17 cellular contexts compared by ENCODE assay signal in the genomic region with DNA sequence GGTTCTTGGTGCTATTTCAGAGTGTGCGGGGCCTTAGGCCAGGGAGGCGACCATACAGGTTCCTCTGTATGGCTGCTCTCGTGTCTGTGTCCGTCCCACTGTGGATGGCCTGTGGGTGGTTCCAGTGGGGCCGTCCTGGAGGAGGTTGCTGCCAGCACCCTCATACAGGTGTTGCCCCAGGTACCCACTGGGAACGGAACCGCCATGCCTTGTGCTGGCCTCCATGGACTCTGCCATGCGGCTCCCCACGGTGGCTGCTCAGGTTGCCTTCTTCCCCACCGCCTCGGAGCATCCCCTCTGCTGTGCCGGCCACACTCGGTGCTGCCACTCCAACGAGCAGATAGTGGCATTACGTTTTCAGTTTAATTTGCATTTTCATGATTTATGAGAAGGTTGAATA.
DNase-seq lines count a peak whose midpoint lies in the region; ATAC-seq and TF ChIP-seq lines count a peak whose summit lies in the region.
"Had no signal": no experiment of that assay in that cellular context is flagged by ENCODE, and none has a peak within 500 bp of the region (broad histone marks: within the 10 kb centered on the region; RNA-seq: fewer than 3 reads in every experiment).

No MANE protein-coding gene starts in this region.

- no peak for ATAC-seq in stimulated activated memory B cell treated with anti-CD40 and anti-IgM and Interleukin-4, amounts not matched to agents 10 μg/mL and 1 μg/mL and 100 μg/mL, for 72 hours
- ATAC-seq in SK-N-SH treated with all-trans-retinoic acid at 6 μM for 48 hours = no peak
- no peak for ATAC-seq in body of pancreas

- H3K9me3 ChIP-seq in endodermal cell (ENCODE audit: control insufficient read depth, low read length) = no peaks in the 10 kb centered on the region
- H3K9me3 ChIP-seq in neuronal stem cell (replicated peaks in 1 of 2; ENCODE audit: control insufficient read depth in 2 of 2, insufficient read depth in 1 of 2, low read depth in 1 of 2, low read length in 2 of 2) = peaks cover 0 to 3% of the 10 kb centered on the region in 2 donors
- H3K9me3 ChIP-seq in body of pancreas = no peaks in the 10 kb centered on the region
- H3K9me3 ChIP-seq: HAP-1 had no signal

- no peak overlapping the region for H2BK12ac ChIP-seq in neuronal stem cell (ENCODE audit: low read length)

- H3K4me3 ChIP-seq in endodermal cell (ENCODE audit: low read length) (no peak overlapping the region), neuronal stem cell (ENCODE audit: low read length in 2 of 2) (no peak overlapping the region), body of pancreas (no peak overlapping the region)
- H3K4me3 ChIP-seq: BLaER1, GM23248, HAP-1 had no signal

- H3K36me3 ChIP-seq in endodermal cell (ENCODE audit: control insufficient read depth, insufficient read depth, low read length) = peaks cover 62% of the 10 kb centered on the region
- H3K36me3 ChIP-seq in neuronal stem cell (replicated peaks in 1 of 2; ENCODE audit: control insufficient read depth in 2 of 2, insufficient read depth in 2 of 2, low read length in 2 of 2) = peaks cover 38 to 86% of the 10 kb centered on the region in 2 donors
- peaks cover 9 to 12% of the 10 kb centered on the region in 2 donors for H3K36me3 ChIP-seq in body of pancreas (replicated peaks in 1 of 2; ENCODE audit: insufficient read depth in 1 of 2, low read depth in 2 of 2)

- DNase-seq in activated effector memory CD4-positive, alpha-beta T cell treated with anti-CD3 and anti-CD28 coated beads, Interleukin-2, amount 50 U/mL, for 16 hours = peak; percentile 54
- DNase-seq in activated effector memory CD4-positive, alpha-beta T cell treated with Interleukin-2 at 50 U/mL for 16 hours = no peak
- peak; percentile 44 for DNase-seq in endodermal cell
- no peak for DNase-seq in neuronal stem cell (ENCODE audit: low spot score)
- no peak for DNase-seq in cerebellar nuclear complex (lab: John Stamatoyannopoulos, UW)
- DNase-seq in body of pancreas = no peak
- DNase-seq: 8988T; CD4-positive, alpha-beta memory T cell; DMS153; DMS79; GDM1; GM23248 had no signal

- no peak overlapping the region for H2BK5ac ChIP-seq in neuronal stem cell (ENCODE audit: low read length)

- H3K36me3 Mint-ChIP-seq in endodermal cell (ENCODE audit: low read depth) = peaks cover 64% of the 10 kb centered on the region
- peaks cover 85% of the 10 kb centered on the region for H3K36me3 Mint-ChIP-seq in stimulated activated memory B cell treated with anti-CD40 and anti-IgM and Interleukin-4, amounts not matched to agents 10 μg/mL and 1 μg/mL and 100 μg/mL, for 72 hours

- H3K4me1 ChIP-seq in endodermal cell (ENCODE audit: control insufficient read depth, insufficient read depth, low read length) (peaks cover 3% of the 10 kb centered on the region), neuronal stem cell (ENCODE audit: control insufficient read depth in 2 of 2, insufficient read depth in 1 of 2, low read depth in 1 of 2, low read length in 2 of 2) (peaks cover 3 to 11% of the 10 kb centered on the region in 2 donors), body of pancreas (no peaks in the 10 kb centered on the region)
- H3K4me1 ChIP-seq: HAP-1 had no signal

- TF ChIP-seq CTCF in endodermal cell (conservative IDR thresholded peaks at IDR 0.05) (no peak), body of pancreas (IDR thresholded peaks at IDR 0.05) (no peak)

- no peak overlapping the region for H3K14ac ChIP-seq in neuronal stem cell (ENCODE audit: low read length)

- H3K9ac ChIP-seq in endodermal cell (ENCODE audit: extremely low read depth, low read length, poor library complexity, severe bottlenecking) (no peak overlapping the region), neuronal stem cell (ENCODE audit: low read depth, low read length, poor library complexity) (peak overlapping the region; percentile 22)
- H3K9ac ChIP-seq: BLaER1, GM23248 had no signal

- no peak for TF ChIP-seq POLR2A in body of pancreas (IDR thresholded peaks at IDR 0.05)

- H2BK15ac ChIP-seq in neuronal stem cell (ENCODE audit: low read length) = no peak overlapping the region

- 94 to 97% methylated on average over 6 to 15 of the region's 15 CpGs for WGBS in endodermal cell (ENCODE audit: insufficient coverage in 1 of 2, insufficient read length in 1 of 2), 2 experiments
- no CpG with 5 or more reads among the region's 15 CpGs for WGBS in neuronal stem cell (ENCODE audit: extremely low coverage in 2 of 2, insufficient read length in 2 of 2, insufficient replicate concordance in 1 of 2), 2 donors
- whole genome bisulfite sequencing in body of pancreas, 2 donors = 93% methylated on average over 14 to 15 of the region's 15 CpGs

- peak overlapping the region; percentile 75 for H3K23ac ChIP-seq in neuronal stem cell (ENCODE audit: low read depth, low read length, poor library complexity)

- no peak overlapping the region for H3K4ac ChIP-seq in neuronal stem cell (ENCODE audit: low read length)

- H2AFZ ChIP-seq in neuronal stem cell (ENCODE audit: low read length) = no peak overlapping the region
- H2AFZ ChIP-seq: GM23248 had no signal

- H3K27me3 ChIP-seq in endodermal cell (ENCODE audit: control insufficient read depth, insufficient read depth, low read length, poor library complexity, severe bottlenecking) = no peaks in the 10 kb centered on the region
- H3K27me3 ChIP-seq in neuronal stem cell (ENCODE audit: control insufficient read depth in 3 of 3, insufficient read depth in 3 of 3, low read depth in 1 of 3, low read length in 3 of 3) = no peaks in the 10 kb centered on the region
- H3K27me3 ChIP-seq in body of pancreas = no peaks in the 10 kb centered on the region
- H3K27me3 ChIP-seq: BLaER1 had no signal

- peaks cover 6% of the 10 kb centered on the region for H3K4me1 Mint-ChIP-seq in endodermal cell
- H3K4me1 Mint-ChIP-seq in stimulated activated memory B cell treated with anti-CD40 and anti-IgM and Interleukin-4, amounts not matched to agents 10 μg/mL and 1 μg/mL and 100 μg/mL, for 72 hours = peaks cover 64% of the 10 kb centered on the region

- H3K79me1 ChIP-seq in neuronal stem cell (ENCODE audit: low read depth, low read length) = peaks cover 12% of the 10 kb centered on the region

- H4K8ac ChIP-seq in neuronal stem cell (ENCODE audit: low read depth, low read length) = no peak overlapping the region

- H2AK5ac ChIP-seq in neuronal stem cell (ENCODE audit: low read depth, low read length) = no peak overlapping the region

- H3K4me3 Mint-ChIP-seq in endodermal cell = no peak overlapping the region
- H3K4me3 Mint-ChIP-seq in stimulated activated memory B cell treated with anti-CD40 and anti-IgM and Interleukin-4, amounts not matched to agents 10 μg/mL and 1 μg/mL and 100 μg/mL, for 72 hours = no peak overlapping the region
- H3K4me3 Mint-ChIP-seq: CD14-positive monocyte; CD4-positive, alpha-beta memory T cell had no signal

- H3K27ac Mint-ChIP-seq in endodermal cell = no peak overlapping the region
- peak overlapping the region; percentile 40 for H3K27ac Mint-ChIP-seq in stimulated activated memory B cell treated with anti-CD40 and anti-IgM and Interleukin-4, amounts not matched to agents 10 μg/mL and 1 μg/mL and 100 μg/mL, for 72 hours

- H2BK120ac ChIP-seq in neuronal stem cell (ENCODE audit: low read depth, low read length) = no peak overlapping the region

- no peaks in the 10 kb centered on the region for H3K27me3 Mint-ChIP-seq in endodermal cell (ENCODE audit: insufficient read depth)
- no peaks in the 10 kb centered on the region for H3K27me3 Mint-ChIP-seq in stimulated activated memory B cell treated with anti-CD40 and anti-IgM and Interleukin-4, amounts not matched to agents 10 μg/mL and 1 μg/mL and 100 μg/mL, for 72 hours
- H3K27me3 Mint-ChIP-seq: CD4-positive, alpha-beta memory T cell had no signal

- no peak overlapping the region for H4K91ac ChIP-seq in neuronal stem cell (ENCODE audit: low read depth, low read length, poor library complexity)

- H3K27ac ChIP-seq in endodermal cell (ENCODE audit: low read depth, low read length) = no peak overlapping the region
- H3K27ac ChIP-seq in neuronal stem cell (replicated peaks; ENCODE audit: low read length) = no peak overlapping the region
- H3K27ac ChIP-seq in body of pancreas = no peak overlapping the region
- H3K27ac ChIP-seq: BLaER1, GM23248 had no signal

- intact Hi-C loops in body of pancreas (cut with DNase I) = no loop called here

- no peak overlapping the region for H3K4me2 ChIP-seq in neuronal stem cell (ENCODE audit: insufficient read depth, low read length, poor library complexity, severe bottlenecking)
- H3K4me2 ChIP-seq: BLaER1 had no signal

- no peaks in the 10 kb centered on the region for H3K9me3 Mint-ChIP-seq in endodermal cell
- H3K9me3 Mint-ChIP-seq in stimulated activated memory B cell treated with anti-CD40 and anti-IgM and Interleukin-4, amounts not matched to agents 10 μg/mL and 1 μg/mL and 100 μg/mL, for 72 hours = no peaks in the 10 kb centered on the region

- no peak overlapping the region for H3K18ac ChIP-seq in neuronal stem cell (ENCODE audit: low read length)

TF ChIP-seq in SK-N-SH treated with all-trans-retinoic acid at 6 μM for 48 hours, 23 proteins besides CTCF, POLR2A, EP300 and RAD21 (continues in another document):
- TF ChIP-seq PPARA (CRISPR knock-in tag; IDR thresholded peaks at IDR 0.05; ENCODE audit: borderline replicate concordance) = no peak
- TF ChIP-seq, protein P1, sequence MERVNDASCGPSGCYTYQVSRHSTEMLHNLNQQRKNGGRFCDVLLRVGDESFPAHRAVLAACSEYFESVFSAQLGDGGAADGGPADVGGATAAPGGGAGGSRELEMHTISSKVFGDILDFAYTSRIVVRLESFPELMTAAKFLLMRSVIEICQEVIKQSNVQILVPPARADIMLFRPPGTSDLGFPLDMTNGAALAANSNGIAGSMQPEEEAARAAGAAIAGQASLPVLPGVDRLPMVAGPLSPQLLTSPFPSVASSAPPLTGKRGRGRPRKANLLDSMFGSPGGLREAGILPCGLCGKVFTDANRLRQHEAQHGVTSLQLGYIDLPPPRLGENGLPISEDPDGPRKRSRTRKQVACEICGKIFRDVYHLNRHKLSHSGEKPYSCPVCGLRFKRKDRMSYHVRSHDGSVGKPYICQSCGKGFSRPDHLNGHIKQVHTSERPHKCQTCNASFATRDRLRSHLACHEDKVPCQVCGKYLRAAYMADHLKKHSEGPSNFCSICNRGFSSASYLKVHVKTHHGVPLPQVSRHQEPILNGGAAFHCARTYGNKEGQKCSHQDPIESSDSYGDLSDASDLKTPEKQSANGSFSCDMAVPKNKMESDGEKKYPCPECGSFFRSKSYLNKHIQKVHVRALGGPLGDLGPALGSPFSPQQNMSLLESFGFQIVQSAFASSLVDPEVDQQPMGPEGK (CRISPR knock-in tag; IDR thresholded peaks at IDR 0.05; ENCODE audit: borderline replicate concordance) = no peak

Comparison
In these comparisons a context has a peak if more than half of its experiments do, and no peak if none do; other contexts are left out.
1. DNase-seq: peak in activated effector memory CD4-positive, alpha-beta T cell treated with anti-CD3 and anti-CD28 coated beads, Interleukin-2, amount 50 U/mL, for 16 hours (single experiment) and endodermal cell (single experiment); none in activated effector memory CD4-positive, alpha-beta T cell treated with Interleukin-2 at 50 U/mL for 16 hours (single experiment), neuronal stem cell (single experiment), cerebellar nuclear complex (0 of 2) and body of pancreas (0 of 4).